Comparison of ENCODE assay signal across 1 cellular context in genomic region chrX:39874202-39874816, GRCh38.
TF ChIP-seq lines count a peak whose summit lies in the region.

No MANE protein-coding gene starts in this region.

TF ChIP-seq in GM12878, 131 proteins besides CTCF, POLR2A, EP300 and RAD21 (continued from another document and continues in another):
- no peak for TF ChIP-seq BMI1 (IDR thresholded peaks at IDR 0.05; ENCODE audit: borderline replicate concordance)
- TF ChIP-seq HDAC2 (IDR thresholded peaks at IDR 0.05) = no peak
- TF ChIP-seq EED (IDR thresholded peaks at IDR 0.05; ENCODE audit: low read depth) = peak; percentile 95
- peak; percentile 97 for TF ChIP-seq TCF12 (IDR thresholded peaks at IDR 0.05; ENCODE audit: low read depth, low read length)
- TF ChIP-seq USF1 (IDR thresholded peaks at IDR 0.05; ENCODE audit: borderline replicate concordance, extremely low read length, insufficient read depth, low read depth, low read length) = no peak
- TF ChIP-seq PAX8 (IDR thresholded peaks at IDR 0.05) = no peak
- peak; percentile 76; the same call in 1 of the 2 replicates for TF ChIP-seq ZBED1 (IDR thresholded peaks at IDR 0.05; ENCODE audit: borderline replicate concordance)
- TF ChIP-seq BACH1 (IDR thresholded peaks at IDR 0.05; ENCODE audit: borderline replicate concordance) = peak; percentile 65; the same call in 1 of the 2 replicates
- TF ChIP-seq E4F1 (IDR thresholded peaks at IDR 0.05; ENCODE audit: borderline replicate concordance, partially characterized antibody) = no peak
- TF ChIP-seq ESRRA (IDR thresholded peaks at IDR 0.05; ENCODE audit: low read length) = no peak
- peak; percentile 48 for TF ChIP-seq NR2F1 (conservative IDR thresholded peaks at IDR 0.05)
- no peak for TF ChIP-seq MYC (IDR thresholded peaks at IDR 0.05; ENCODE audit: insufficient read depth, insufficient read length, insufficient replicate concordance, low read length, severe bottlenecking)
- TF ChIP-seq DPF2 (IDR thresholded peaks at IDR 0.05) = peak; percentile 95
- 0 out of 2 replicates have a peak, but pooled peaks have one; percentile 22 for TF ChIP-seq GATAD2B (conservative IDR thresholded peaks at IDR 0.05; ENCODE audit: low read depth)
- TF ChIP-seq ATF2 (IDR thresholded peaks at IDR 0.05; ENCODE audit: low read length) = peak; percentile 91
- peak; percentile 75 for TF ChIP-seq BCL3 (IDR thresholded peaks at IDR 0.05; ENCODE audit: borderline replicate concordance, insufficient read depth, low read depth, low read length, poor library complexity, severe bottlenecking)
- TF ChIP-seq PML (IDR thresholded peaks at IDR 0.05; ENCODE audit: low read length) = peak; percentile 67
- TF ChIP-seq CUX1 (IDR thresholded peaks at IDR 0.05; ENCODE audit: insufficient replicate concordance, low read depth, low read length) = no peak
- TF ChIP-seq ZNF622 (IDR thresholded peaks at IDR 0.05) = no peak
- no peak for TF ChIP-seq STAT1 (conservative IDR thresholded peaks at IDR 0.05)
- TF ChIP-seq CREM (IDR thresholded peaks at IDR 0.05; ENCODE audit: low read depth) = peak; percentile 93
- no peak for TF ChIP-seq ZNF274 (IDR thresholded peaks at IDR 0.05; ENCODE audit: insufficient read depth, insufficient read length)
- TF ChIP-seq ZBTB4 (CRISPR knock-in tag; IDR thresholded peaks at IDR 0.05) = no peak
- TF ChIP-seq CBX5 (IDR thresholded peaks at IDR 0.05; ENCODE audit: low read depth) = peak; percentile 92; the same call in 1 of the 2 replicates
- TF ChIP-seq CHD4 (IDR thresholded peaks at IDR 0.05) = no peak
- peak; percentile 67; the same call in 1 of the 2 replicates for TF ChIP-seq TBL1XR1 (IDR thresholded peaks at IDR 0.05; ENCODE audit: low read depth, low read length)
- TF ChIP-seq FOXK2 (IDR thresholded peaks at IDR 0.05) = no peak
- TF ChIP-seq JUND (IDR thresholded peaks at IDR 0.05; ENCODE audit: low read depth, low read length) = peak; percentile 59; the same call in 1 of the 2 replicates
- TF ChIP-seq BCLAF1 (IDR thresholded peaks at IDR 0.05) = no peak
- no peak for TF ChIP-seq ELK1 (IDR thresholded peaks at IDR 0.05; ENCODE audit: low read depth, low read length)
- TF ChIP-seq SIX5 (IDR thresholded peaks at IDR 0.05; ENCODE audit: low read depth, low read length, severe bottlenecking) = no peak
- TF ChIP-seq E2F4 (IDR thresholded peaks at IDR 0.05; ENCODE audit: low read depth, low read length) = no peak
- TF ChIP-seq PKNOX1 (IDR thresholded peaks at IDR 0.05) = peak; percentile 73
- TF ChIP-seq TARDBP (IDR thresholded peaks at IDR 0.05; ENCODE audit: borderline replicate concordance) = no peak
- TF ChIP-seq ATF3 (IDR thresholded peaks at IDR 0.05; ENCODE audit: borderline replicate concordance, extremely low read depth, low read depth, low read length) = no peak
- peak; percentile 99 for TF ChIP-seq TCF3 (IDR thresholded peaks at IDR 0.05; ENCODE audit: borderline replicate concordance, insufficient read depth, low read depth, low read length)
- peak; percentile 36 for TF ChIP-seq MEF2B (IDR thresholded peaks at IDR 0.05; ENCODE audit: partially characterized antibody, poor library complexity, severe bottlenecking)
- no peak for TF ChIP-seq NRF1 (conservative IDR thresholded peaks at IDR 0.05; ENCODE audit: low read depth, low read length)
